ENCODE assay signal across 1 cellular context in genomic region chr17:61414141-61414935, GRCh38.
A peak's percentile ranks its signal among the peaks of the same experiment; 100 is the strongest.
TF ChIP-seq lines count a peak whose summit lies in the region.

No MANE protein-coding gene starts in this region.

TF ChIP-seq in HepG2, 621 proteins besides CTCF, POLR2A, EP300 and RAD21 (continued from another document and continues in another):
- TF ChIP-seq PRDM4 (CRISPR knock-in tag; IDR thresholded peaks at IDR 0.05; ENCODE audit: borderline replicate concordance): no peak
- TF ChIP-seq TBL1XR1 (IDR thresholded peaks at IDR 0.05; ENCODE audit: borderline replicate concordance, low read length, partially characterized antibody): no peak
- TF ChIP-seq ZFP82 (CRISPR knock-in tag; IDR thresholded peaks at IDR 0.05; ENCODE audit: borderline replicate concordance): no peak
- TF ChIP-seq ATF7 (IDR thresholded peaks at IDR 0.05): no peak
- TF ChIP-seq ATF7 (CRISPR knock-in tag; IDR thresholded peaks at IDR 0.05): 0 out of 2 replicates have a peak, but pooled peaks have one; percentile 41
- no peak for TF ChIP-seq HOXD1 (CRISPR knock-in tag; IDR thresholded peaks at IDR 0.05)
- peak; percentile 11 for TF ChIP-seq YY1 (IDR thresholded peaks at IDR 0.05; ENCODE audit: insufficient read depth, insufficient replicate concordance, low read depth, low read length)
- TF ChIP-seq, protein P1, sequence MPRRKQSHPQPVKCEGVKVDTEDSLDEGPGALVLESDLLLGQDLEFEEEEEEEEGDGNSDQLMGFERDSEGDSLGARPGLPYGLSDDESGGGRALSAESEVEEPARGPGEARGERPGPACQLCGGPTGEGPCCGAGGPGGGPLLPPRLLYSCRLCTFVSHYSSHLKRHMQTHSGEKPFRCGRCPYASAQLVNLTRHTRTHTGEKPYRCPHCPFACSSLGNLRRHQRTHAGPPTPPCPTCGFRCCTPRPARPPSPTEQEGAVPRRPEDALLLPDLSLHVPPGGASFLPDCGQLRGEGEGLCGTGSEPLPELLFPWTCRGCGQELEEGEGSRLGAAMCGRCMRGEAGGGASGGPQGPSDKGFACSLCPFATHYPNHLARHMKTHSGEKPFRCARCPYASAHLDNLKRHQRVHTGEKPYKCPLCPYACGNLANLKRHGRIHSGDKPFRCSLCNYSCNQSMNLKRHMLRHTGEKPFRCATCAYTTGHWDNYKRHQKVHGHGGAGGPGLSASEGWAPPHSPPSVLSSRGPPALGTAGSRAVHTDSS (CRISPR knock-in tag; conservative IDR thresholded peaks at IDR 0.05): no peak
- no peak for TF ChIP-seq REXO4 (CRISPR knock-in tag; IDR thresholded peaks at IDR 0.05; ENCODE audit: borderline replicate concordance)
- no peak for TF ChIP-seq DNMT3B (CRISPR knock-in tag; conservative IDR thresholded peaks at IDR 0.05)
- no peak for TF ChIP-seq ZFP62 (CRISPR knock-in tag; IDR thresholded peaks at IDR 0.05)
- TF ChIP-seq GFI1 (CRISPR knock-in tag; IDR thresholded peaks at IDR 0.05; ENCODE audit: borderline replicate concordance): no peak; the same call in 1 of the 2 replicates
- no peak for TF ChIP-seq TSC22D2 (CRISPR knock-in tag; IDR thresholded peaks at IDR 0.05; ENCODE audit: borderline replicate concordance)
- no peak for TF ChIP-seq CBX5 (CRISPR knock-in tag; IDR thresholded peaks at IDR 0.05; ENCODE audit: borderline replicate concordance)
- no peak for TF ChIP-seq MIXL1 (CRISPR knock-in tag; IDR thresholded peaks at IDR 0.05)
- TF ChIP-seq SMAD9 (CRISPR knock-in tag; IDR thresholded peaks at IDR 0.05): no peak
- TF ChIP-seq ZNF607 (CRISPR knock-in tag; IDR thresholded peaks at IDR 0.05; ENCODE audit: borderline replicate concordance): no peak
- no peak for TF ChIP-seq ZNF20 (CRISPR knock-in tag; IDR thresholded peaks at IDR 0.05)
- TF ChIP-seq GATAD2A (CRISPR knock-in tag; IDR thresholded peaks at IDR 0.05): peak; percentile 74
- no peak for TF ChIP-seq ZNF780A (CRISPR knock-in tag; IDR thresholded peaks at IDR 0.05)
- no peak for TF ChIP-seq ZNF879 (CRISPR knock-in tag; IDR thresholded peaks at IDR 0.05)
- TF ChIP-seq EHMT2 (IDR thresholded peaks at IDR 0.05; ENCODE audit: borderline replicate concordance, low read depth, low read length): no peak
- peak; percentile 36; the same call in 1 of the 2 replicates for TF ChIP-seq YEATS2 (CRISPR knock-in tag; IDR thresholded peaks at IDR 0.05; ENCODE audit: borderline replicate concordance)
- TF ChIP-seq ATF6 (CRISPR knock-in tag; conservative IDR thresholded peaks at IDR 0.05): no peak
- no peak for TF ChIP-seq EED (CRISPR knock-in tag; IDR thresholded peaks at IDR 0.05)
- TF ChIP-seq DMAP1 (CRISPR knock-in tag; IDR thresholded peaks at IDR 0.05): 0 out of 2 replicates have a peak, but pooled peaks have one; percentile 4
- no peak for TF ChIP-seq ZNF639 (CRISPR knock-in tag; conservative IDR thresholded peaks at IDR 0.05)
- no peak for TF ChIP-seq ZNF512 (CRISPR knock-in tag; IDR thresholded peaks at IDR 0.05)
- TF ChIP-seq, protein P2, sequence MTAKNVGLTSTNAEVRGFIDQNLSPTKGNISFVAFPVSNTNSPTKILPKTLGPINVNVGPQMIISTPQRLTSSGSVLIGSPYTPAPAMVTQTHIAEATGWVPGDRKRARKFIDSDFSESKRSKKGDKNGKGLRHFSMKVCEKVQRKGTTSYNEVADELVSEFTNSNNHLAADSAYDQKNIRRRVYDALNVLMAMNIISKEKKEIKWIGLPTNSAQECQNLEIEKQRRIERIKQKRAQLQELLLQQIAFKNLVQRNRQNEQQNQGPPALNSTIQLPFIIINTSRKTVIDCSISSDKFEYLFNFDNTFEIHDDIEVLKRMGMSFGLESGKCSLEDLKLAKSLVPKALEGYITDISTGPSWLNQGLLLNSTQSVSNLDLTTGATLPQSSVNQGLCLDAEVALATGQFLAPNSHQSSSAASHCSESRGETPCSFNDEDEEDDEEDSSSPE (CRISPR knock-in tag; IDR thresholded peaks at IDR 0.05): 0 out of 2 replicates have a peak, but pooled peaks have one; percentile 27
- TF ChIP-seq ZNF260 (CRISPR knock-in tag; IDR thresholded peaks at IDR 0.05; ENCODE audit: borderline replicate concordance, low read depth): no peak
- no peak for TF ChIP-seq ZNF841 (CRISPR knock-in tag; IDR thresholded peaks at IDR 0.05; ENCODE audit: borderline replicate concordance)
- no peak for TF ChIP-seq RCOR2 (CRISPR knock-in tag; IDR thresholded peaks at IDR 0.05)
- no peak for TF ChIP-seq RARG (CRISPR knock-in tag; IDR thresholded peaks at IDR 0.05; ENCODE audit: low read depth)
- TF ChIP-seq ZNF724P (CRISPR knock-in tag; IDR thresholded peaks at IDR 0.05; ENCODE audit: borderline replicate concordance): no peak
- TF ChIP-seq, protein P3, sequence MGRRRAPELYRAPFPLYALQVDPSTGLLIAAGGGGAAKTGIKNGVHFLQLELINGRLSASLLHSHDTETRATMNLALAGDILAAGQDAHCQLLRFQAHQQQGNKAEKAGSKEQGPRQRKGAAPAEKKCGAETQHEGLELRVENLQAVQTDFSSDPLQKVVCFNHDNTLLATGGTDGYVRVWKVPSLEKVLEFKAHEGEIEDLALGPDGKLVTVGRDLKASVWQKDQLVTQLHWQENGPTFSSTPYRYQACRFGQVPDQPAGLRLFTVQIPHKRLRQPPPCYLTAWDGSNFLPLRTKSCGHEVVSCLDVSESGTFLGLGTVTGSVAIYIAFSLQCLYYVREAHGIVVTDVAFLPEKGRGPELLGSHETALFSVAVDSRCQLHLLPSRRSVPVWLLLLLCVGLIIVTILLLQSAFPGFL (CRISPR knock-in tag; IDR thresholded peaks at IDR 0.05): no peak
- TF ChIP-seq IKZF5 (CRISPR knock-in tag; IDR thresholded peaks at IDR 0.05): no peak
- peak; percentile 62 for TF ChIP-seq CEBPB (IDR thresholded peaks at IDR 0.05; ENCODE audit: borderline replicate concordance, low read depth, low read length)
- TF ChIP-seq ARID4A (CRISPR knock-in tag; IDR thresholded peaks at IDR 0.05; ENCODE audit: borderline replicate concordance): no peak
- no peak for TF ChIP-seq HOXA9 (CRISPR knock-in tag; IDR thresholded peaks at IDR 0.05; ENCODE audit: borderline replicate concordance)
- no peak for TF ChIP-seq SMAD1 (CRISPR knock-in tag; IDR thresholded peaks at IDR 0.05; ENCODE audit: borderline replicate concordance, low read depth)
- no peak for TF ChIP-seq NFATC3 (CRISPR knock-in tag; IDR thresholded peaks at IDR 0.05)
- TF ChIP-seq, protein P4, sequence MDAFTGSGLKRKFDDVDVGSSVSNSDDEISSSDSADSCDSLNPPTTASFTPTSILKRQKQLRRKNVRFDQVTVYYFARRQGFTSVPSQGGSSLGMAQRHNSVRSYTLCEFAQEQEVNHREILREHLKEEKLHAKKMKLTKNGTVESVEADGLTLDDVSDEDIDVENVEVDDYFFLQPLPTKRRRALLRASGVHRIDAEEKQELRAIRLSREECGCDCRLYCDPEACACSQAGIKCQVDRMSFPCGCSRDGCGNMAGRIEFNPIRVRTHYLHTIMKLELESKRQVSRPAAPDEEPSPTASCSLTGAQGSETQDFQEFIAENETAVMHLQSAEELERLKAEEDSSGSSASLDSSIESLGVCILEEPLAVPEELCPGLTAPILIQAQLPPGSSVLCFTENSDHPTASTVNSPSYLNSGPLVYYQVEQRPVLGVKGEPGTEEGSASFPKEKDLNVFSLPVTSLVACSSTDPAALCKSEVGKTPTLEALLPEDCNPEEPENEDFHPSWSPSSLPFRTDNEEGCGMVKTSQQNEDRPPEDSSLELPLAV (CRISPR knock-in tag; conservative IDR thresholded peaks at IDR 0.05; ENCODE audit: low read depth): no peak
- TF ChIP-seq SMARCC2 (IDR thresholded peaks at IDR 0.05): no peak
- TF ChIP-seq, protein P5, sequence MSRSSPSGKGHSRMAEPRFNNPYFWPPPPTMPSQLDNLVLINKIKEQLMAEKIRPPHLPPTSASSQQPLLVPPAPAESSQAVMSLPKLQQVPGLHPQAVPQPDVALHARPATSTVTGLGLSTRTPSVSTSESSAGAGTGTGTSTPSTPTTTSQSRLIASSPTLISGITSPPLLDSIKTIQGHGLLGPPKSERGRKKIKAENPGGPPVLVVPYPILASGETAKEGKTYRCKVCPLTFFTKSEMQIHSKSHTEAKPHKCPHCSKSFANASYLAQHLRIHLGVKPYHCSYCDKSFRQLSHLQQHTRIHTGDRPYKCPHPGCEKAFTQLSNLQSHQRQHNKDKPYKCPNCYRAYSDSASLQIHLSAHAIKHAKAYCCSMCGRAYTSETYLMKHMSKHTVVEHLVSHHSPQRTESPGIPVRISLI (CRISPR knock-in tag; IDR thresholded peaks at IDR 0.05; ENCODE audit: borderline replicate concordance): no peak
